In genomic region chr20:38471987-38472512, GRCh38 we compare ENCODE assay signal across 8 cellular contexts. TPM values are rescaled to one million over a fixed set of nuclear protein-coding genes. Genes with fewer than 3 reads are reported as not detected.
A peak's percentile ranks its signal among the peaks of the same experiment; 100 is the strongest.
DNase-seq lines count a peak whose midpoint lies in the region; ATAC-seq, FAIRE-seq and TF ChIP-seq lines count a peak whose summit lies in the region.

No MANE protein-coding gene starts in this region.

- H3K4me3 ChIP-seq in DND-41 (ENCODE audit: low read depth in 1 of 2, low read length in 2 of 2) (peak overlapping the region; percentile 24 to 69; a peak in 3 of 4 replicates), NB4 (ENCODE audit: low read depth, low read length) (peak overlapping the region; percentile 94), H1 (ENCODE audit: extremely low read depth in 1 of 4, insufficient read depth in 2 of 4, low read depth in 3 of 4, low read length in 4 of 4) (peak overlapping the region; percentile 29 to 92 (median 44)), neuronal stem cell (ENCODE audit: low read length in 2 of 2) (peak overlapping the region; percentile 55 to 73)

- H3K27ac ChIP-seq in DND-41 (ENCODE audit: low read length) (peak overlapping the region; percentile 43), H1 (ENCODE audit: low read depth, low read length) (peak overlapping the region; percentile 63; the same call in 1 of the 2 replicates), neuronal stem cell (replicated peaks; ENCODE audit: low read length) (no peak overlapping the region)

- H2AK5ac ChIP-seq in H1 (ENCODE audit: low read depth, low read length) (no peak overlapping the region; the same call in 1 of the 2 replicates), neuronal stem cell (ENCODE audit: low read depth, low read length) (no peak overlapping the region)

- peaks cover 12% of the 10 kb centered on the region; the same call in 1 of the 2 replicates for H3K79me1 ChIP-seq in H1 (ENCODE audit: low read depth, low read length)
- H3K79me1 ChIP-seq in neuronal stem cell (ENCODE audit: low read depth, low read length) = peaks cover 2% of the 10 kb centered on the region

- TF ChIP-seq POLR2A in NB4 (IDR thresholded peaks at IDR 0.05; ENCODE audit: extremely low read depth, insufficient read length) (no peak), H1 (IDR thresholded peaks at IDR 0.05; ENCODE audit: control extremely low read depth in 1 of 2, low read depth in 2 of 2, low read length in 2 of 2) (no peak)

- H3K36me3 ChIP-seq in DND-41 (ENCODE audit: insufficient read depth, low read length) (no peaks in the 10 kb centered on the region), H1 (ENCODE audit: control insufficient read depth in 2 of 4, insufficient read depth in 4 of 4, low read length in 3 of 4) (no peaks in the 10 kb centered on the region), neuronal stem cell (replicated peaks in 1 of 2; ENCODE audit: control insufficient read depth in 2 of 2, insufficient read depth in 2 of 2, low read length in 2 of 2) (peaks cover 0 to 7% of the 10 kb centered on the region in 2 donors)

- H3K4me2 ChIP-seq in DND-41 (ENCODE audit: insufficient read depth, low read length) (peak overlapping the region; percentile 82), H1 (ENCODE audit: insufficient read depth in 1 of 2, low read depth in 2 of 2, low read length in 2 of 2) (peak overlapping the region; percentile 66 to 78), neuronal stem cell (ENCODE audit: insufficient read depth, low read length, poor library complexity, severe bottlenecking) (peak overlapping the region; percentile 67)

- H4K8ac ChIP-seq in H1 (ENCODE audit: extremely low read depth, insufficient read depth, low read length) = no peak overlapping the region
- H4K8ac ChIP-seq in neuronal stem cell (ENCODE audit: low read depth, low read length) = no peak overlapping the region

- DNase-seq in DND-41 (no peak), NB4 (ENCODE audit: low read depth) (no peak), H1 (ENCODE audit: low read depth in 1 of 2, low spot score in 2 of 2) (no peak), neuronal stem cell (ENCODE audit: low spot score) (no peak), hepatic stellate cell (ENCODE audit: low spot score) (no peak), hippocampal formation (lab: John Stamatoyannopoulos, UW) (no peak), OCI-M2 (lab: John Stamatoyannopoulos, UW; ENCODE audit: unreplicated experiment) (no peak), NCI-H774 (lab: John Stamatoyannopoulos, UW) (no peak)

- CTCF ChIA-PET in H1 (lab: Charles Lee; ENCODE audit: partially characterized antibody) = interaction anchor here (0.8 to 7.9 kb wide), 14 partner anchors 8 to 364 kb away, joined by 3 to 60 read pairs (median 6); partner anchors contain the start of gene SNHG17

- no peak for FAIRE-seq in H1 (lab: Jason Lieb, UNC)

- H4K91ac ChIP-seq in H1 (replicated peaks; ENCODE audit: insufficient read length, low read length) = no peak overlapping the region
- no peak overlapping the region for H4K91ac ChIP-seq in neuronal stem cell (ENCODE audit: low read depth, low read length, poor library complexity)

- H3K27me3 ChIP-seq in DND-41 (ENCODE audit: insufficient read depth, low read length, poor library complexity) = no peaks in the 10 kb centered on the region
- no peaks in the 10 kb centered on the region; a peak in 1 of 7 replicates for H3K27me3 ChIP-seq in H1 (replicated peaks in 1 of 4; ENCODE audit: control insufficient read depth in 3 of 4, extremely low read depth in 1 of 4, insufficient read depth in 3 of 4, low read length in 3 of 4)
- peaks cover 0 to 9% (median 0%) of the 10 kb centered on the region in 3 experiments for H3K27me3 ChIP-seq in neuronal stem cell (ENCODE audit: control insufficient read depth in 3 of 3, insufficient read depth in 3 of 3, low read depth in 1 of 3, low read length in 3 of 3)

- 0 out of 2 replicates have a peak overlapping the region, but pooled peaks have one; percentile 6 for H2BK5ac ChIP-seq in H1 (ENCODE audit: low read depth, low read length)
- H2BK5ac ChIP-seq in neuronal stem cell (ENCODE audit: low read length) = no peak overlapping the region

- H2BK20ac ChIP-seq in H1 (ENCODE audit: low read length) = no peak overlapping the region

- H2BK120ac ChIP-seq in H1 (replicated peaks; ENCODE audit: low read depth, low read length) (no peak overlapping the region), neuronal stem cell (ENCODE audit: low read depth, low read length) (no peak overlapping the region)

- no peak overlapping the region for H2BK12ac ChIP-seq in H1 (ENCODE audit: low read depth, low read length)
- no peak overlapping the region for H2BK12ac ChIP-seq in neuronal stem cell (ENCODE audit: low read length)

- H4K20me1 ChIP-seq in DND-41 (ENCODE audit: insufficient read depth, low read length) (peaks cover 29% of the 10 kb centered on the region), H1 (replicated peaks in 1 of 2; ENCODE audit: control insufficient read depth in 1 of 2, insufficient read depth in 2 of 2, low read length in 2 of 2) (peaks cover 4 to 10% of the 10 kb centered on the region in 2 experiments)

- no peak overlapping the region for H3K4ac ChIP-seq in H1 (replicated peaks; ENCODE audit: insufficient read length, low read depth, low read length)
- no peak overlapping the region for H3K4ac ChIP-seq in neuronal stem cell (ENCODE audit: low read length)

- TF ChIP-seq RAD21 in H1 (IDR thresholded peaks at IDR 0.05 in 1 of 2, conservative IDR thresholded peaks at IDR 0.05 in 1 of 2; ENCODE audit: low read depth in 2 of 2, low read length in 2 of 2) = no peak

- H3K23ac ChIP-seq in H1 (ENCODE audit: insufficient read length) (no peak overlapping the region), neuronal stem cell (ENCODE audit: low read depth, low read length, poor library complexity) (peak overlapping the region; percentile 35)

- POLR2A ChIA-PET in H1 (lab: Charles Lee; ENCODE audit: partially characterized antibody) = interaction anchor here (0.8 to 7.0 kb wide), 13 partner anchors 10 to 132 kb away, joined by 3 to 73 read pairs (median 8); partner anchors contain the start of gene SNHG17

- H3K4me1 ChIP-seq in DND-41 (ENCODE audit: insufficient read depth, low read length) (peaks cover 35% of the 10 kb centered on the region), H1 (replicated peaks in 1 of 4; ENCODE audit: control insufficient read depth in 3 of 4, insufficient read depth in 4 of 4, low read length in 3 of 4) (peaks cover 0 to 8% (median 4%) of the 10 kb centered on the region in 4 experiments; a peak in 6 of 7 replicates), neuronal stem cell (ENCODE audit: control insufficient read depth in 2 of 2, insufficient read depth in 1 of 2, low read depth in 1 of 2, low read length in 2 of 2) (peaks cover 5 to 14% of the 10 kb centered on the region in 2 donors)

- H2BK15ac ChIP-seq in H1 (ENCODE audit: low read length) = no peak overlapping the region
- H2BK15ac ChIP-seq in neuronal stem cell (ENCODE audit: low read length) = no peak overlapping the region

- H3K56ac ChIP-seq in H1 (replicated peaks; ENCODE audit: insufficient read length, low read depth, low read length) = no peak overlapping the region

- no peak for TF ChIP-seq CTCF in DND-41 (IDR thresholded peaks at IDR 0.05; ENCODE audit: borderline replicate concordance, extremely low read depth, low read length, poor library complexity, severe bottlenecking)
- TF ChIP-seq CTCF in NB4 (IDR thresholded peaks at IDR 0.05; ENCODE audit: low read depth, low read length) = no peak
- no peak for TF ChIP-seq CTCF in H1 (IDR thresholded peaks at IDR 0.05; ENCODE audit: control extremely low read depth in 1 of 3, insufficient read depth in 1 of 3, low read depth in 1 of 3, low read length in 3 of 3)

- H3K18ac ChIP-seq in H1 (ENCODE audit: extremely low read depth, low read length) = no peak overlapping the region
- no peak overlapping the region for H3K18ac ChIP-seq in neuronal stem cell (ENCODE audit: low read length)

- no peak for ATAC-seq in DND-41 (ENCODE audit: insufficient read depth, low read depth)

- H3K9me3 ChIP-seq in DND-41 (ENCODE audit: insufficient read depth, low read length, severe bottlenecking) = no peaks in the 10 kb centered on the region
- H3K9me3 ChIP-seq in H1 (ENCODE audit: insufficient read depth in 2 of 2, low read depth in 1 of 2, low read length in 1 of 2) = no peaks in the 10 kb centered on the region
- no peaks in the 10 kb centered on the region for H3K9me3 ChIP-seq in neuronal stem cell (replicated peaks in 1 of 2; ENCODE audit: control insufficient read depth in 2 of 2, insufficient read depth in 1 of 2, low read depth in 1 of 2, low read length in 2 of 2)

- H3K9ac ChIP-seq in DND-41 (ENCODE audit: low read depth, low read length) (peak overlapping the region; percentile 67), H1 (replicated peaks in 1 of 4; ENCODE audit: extremely low read depth in 1 of 4, low read depth in 3 of 4, low read length in 3 of 4) (peak overlapping the region in 3 of 4 experiments; percentile 4 to 63 (median 56); a peak in 3 of 7 replicates), neuronal stem cell (ENCODE audit: low read depth, low read length, poor library complexity) (peak overlapping the region; percentile 25)

- H3K14ac ChIP-seq in H1 (ENCODE audit: insufficient read length) (no peak overlapping the region), neuronal stem cell (ENCODE audit: low read length) (no peak overlapping the region)

- peak overlapping the region; percentile 96 for H2AFZ ChIP-seq in DND-41 (ENCODE audit: low read depth, low read length)
- peak overlapping the region; percentile 63; the same call in 1 of the 2 replicates for H2AFZ ChIP-seq in H1 (ENCODE audit: low read length)
- H2AFZ ChIP-seq in neuronal stem cell (ENCODE audit: low read length) = peak overlapping the region; percentile 86

- peaks cover 5% of the 10 kb centered on the region for H3K23me2 ChIP-seq in H1 (ENCODE audit: low read depth, low read length)

- WGBS in H1 (ENCODE audit: extremely low coverage in 1 of 2, insufficient coverage in 1 of 2, insufficient read length in 1 of 2, insufficient replicate concordance in 2 of 2, low coverage in 1 of 2, low lambda C conversion rate in 2 of 2, missing lambda C conversion rate in 1 of 2), 2 experiments = 33% methylated on average over 12 of the region's 12 CpGs; no CpG with 5 or more reads in 1 of the 2 experiments
- WGBS in neuronal stem cell (ENCODE audit: extremely low coverage in 2 of 2, insufficient read length in 2 of 2, insufficient replicate concordance in 1 of 2), 2 donors = no CpG with 5 or more reads among the region's 12 CpGs

- H3K79me2 ChIP-seq in DND-41 (ENCODE audit: insufficient read depth, low read length) (peaks cover 43% of the 10 kb centered on the region), H1 (ENCODE audit: control insufficient read depth in 1 of 2, insufficient read depth in 2 of 2, low read length in 2 of 2) (peaks cover 13 to 38% of the 10 kb centered on the region in 2 experiments; a peak in 3 of 4 replicates)

- H4K5ac ChIP-seq in H1 (ENCODE audit: insufficient read length, low read depth, low read length) = peak overlapping the region; percentile 69

- no peak for TF ChIP-seq EP300 in H1 (IDR thresholded peaks at IDR 0.05; ENCODE audit: borderline replicate concordance in 1 of 2, low read depth in 2 of 2, low read length in 2 of 2)

RNA-seq across cellular contexts. Expression of gene RALGAPB, which starts 0.6 kb away (rescaled TPM):
- 33.8 and 35.1 TPM in 2 replicates for total RNA-seq in H1 (2021; fragmentation: NEBNext Ultra II Directional; extraction: Animal tissue kit (Norgen Biotek cat#: 25700))
- 9.2 and 10.6 TPM in 2 replicates for polyA plus RNA-seq in H1 (2011; rRNA removed)
- polyA plus RNA-seq in H1 (2011; cell fraction: cytosol; rRNA removed) = 11.4 TPM
- polyA plus RNA-seq in H1 (2011; cell fraction: nucleus; rRNA removed) = 14.1 TPM
- 13.1 to 23.1 TPM (median 17.6 TPM) in 4 replicates for polyA plus RNA-seq in H1 (2012, experiment 1 of 2)
- polyA plus RNA-seq in H1 (2012, experiment 2 of 2) = 1.3 TPM
- polyA plus RNA-seq in H1 (2013, experiment 1 of 2) = 15.9 TPM
- polyA plus RNA-seq in H1 (2013, experiment 2 of 2) = 14.4 TPM
- 38.8 and 46.1 TPM in 2 replicates for polyA minus RNA-seq in H1 (2011; rRNA and poly(A)+ RNA removed)
- 21.9 TPM for polyA minus RNA-seq in H1 (2011; cell fraction: cytosol; rRNA and poly(A)+ RNA removed)
- 55.1 TPM for polyA minus RNA-seq in H1 (2011; cell fraction: nucleus; rRNA and poly(A)+ RNA removed)
- polyA plus RNA-seq in neuronal stem cell (2013, experiment 1 of 2) = 13.5 TPM
- 13.4 TPM for polyA plus RNA-seq in neuronal stem cell (2013, experiment 2 of 2)

RNA-seq across cellular contexts. Expression of gene SNHG17, which starts 36.9 kb away (rescaled TPM):
- total RNA-seq in H1 (2021; fragmentation: NEBNext Ultra II Directional; extraction: Animal tissue kit (Norgen Biotek cat#: 25700)) = 59.8 and 63.1 TPM in 2 replicates
- polyA plus RNA-seq in H1 (2011; rRNA removed) = 59.4 and 74.4 TPM in 2 replicates
- 64.2 TPM for polyA plus RNA-seq in H1 (2011; cell fraction: cytosol; rRNA removed)
- 124 TPM for polyA plus RNA-seq in H1 (2011; cell fraction: nucleus; rRNA removed)
- polyA plus RNA-seq in H1 (2012, experiment 1 of 2) = 52.5 to 70.9 TPM (median 66.4 TPM) in 4 replicates
- polyA plus RNA-seq in H1 (2012, experiment 2 of 2) = 64.6 TPM
- 64.7 TPM for polyA plus RNA-seq in H1 (2013, experiment 1 of 2)
- polyA plus RNA-seq in H1 (2013, experiment 2 of 2) = 63.4 TPM
- polyA minus RNA-seq in H1 (2011; rRNA and poly(A)+ RNA removed) = 38.6 and 54.0 TPM in 2 replicates
- polyA minus RNA-seq in H1 (2011; cell fraction: cytosol; rRNA and poly(A)+ RNA removed) = 35.5 TPM
- 66.0 TPM for polyA minus RNA-seq in H1 (2011; cell fraction: nucleus; rRNA and poly(A)+ RNA removed)
- polyA plus RNA-seq in neuronal stem cell (2013, experiment 1 of 2) = 32.9 TPM
- polyA plus RNA-seq in neuronal stem cell (2013, experiment 2 of 2) = 35.4 TPM

Comparison
In these comparisons a context has a peak if more than half of its experiments do, and no peak if none do; other contexts are left out.
1. H3K4me3 ChIP-seq: peak in every context shown above with its lines; median percentile 94 in NB4; 64 in neuronal stem cell; 46 in DND-41; 44 in H1.